34 cellular contexts compared by ENCODE assay signal in the genomic region with DNA sequence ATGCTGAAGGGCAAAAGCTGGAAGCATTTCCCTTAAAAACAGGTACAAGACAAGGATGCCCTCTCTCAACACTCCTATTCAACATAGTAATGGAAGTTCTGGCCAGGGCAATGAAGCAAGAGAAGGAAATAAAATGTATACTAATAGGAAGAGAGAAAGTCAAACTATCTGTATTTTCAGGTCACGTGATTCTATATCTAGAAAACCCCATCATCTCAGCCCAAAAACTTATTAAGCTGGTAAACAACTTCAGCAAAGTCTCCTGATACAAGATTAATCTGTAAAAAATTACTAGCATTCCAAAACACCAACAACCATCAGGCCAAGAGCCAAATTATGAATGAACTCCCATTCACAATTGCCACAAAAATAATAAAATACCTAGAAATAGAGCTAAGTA.
"Had no signal": no experiment of that assay in that cellular context is flagged by ENCODE, and none has a peak within 500 bp of the region (broad histone marks: within the 10 kb centered on the region; RNA-seq: fewer than 3 reads in every experiment).

No MANE protein-coding gene starts in this region.

- H3K27me3 ChIP-seq: MG63 had no signal

- H3K4me3 ChIP-seq: MG63 had no signal

- H3K36me3 ChIP-seq: MG63 had no signal

- DNase-seq: Karpas-422, Kasumi-1, MG63, MM.1S, MV-4-11, NCI-H1048, NCI-H1092, NCI-H1092 treated with DMSO at 0.1 percent for 48 hours, NCI-H1105, NCI-H1105 treated with DMSO at 0.1 percent for 48 hours, NCI-H1417, NCI-H1417 treated with DMSO at 0.1 percent for 48 hours, NCI-H1436, NCI-H1436 treated with DMSO at 0.1 percent for 48 hours, NCI-H146, NCI-H1694, NCI-H1694 treated with DMSO at 0.1 percent for 48 hours, NCI-H187, NCI-H187 treated with DMSO at 0.1 percent for 48 hours, NCI-H1930, NCI-H2029, NCI-H2029 treated with DMSO at 0.1 percent for 48 hours, NCI-H2081, NCI-H2081 treated with DMSO at 0.1 percent for 48 hours, NCI-H2107, NCI-H2171, NCI-H2171 treated with DMSO at 0.1 percent for 48 hours, NCI-H2227 treated with DMSO at 0.1 percent for 48 hours, NCI-H226, NCI-H345, NCI-H446, NCI-H446 treated with DMSO at 0.1 percent for 48 hours, NCI-H510A, NCI-H510A treated with DMSO at 0.1 percent for 48 hours had no signal
